In the genomic region with DNA sequence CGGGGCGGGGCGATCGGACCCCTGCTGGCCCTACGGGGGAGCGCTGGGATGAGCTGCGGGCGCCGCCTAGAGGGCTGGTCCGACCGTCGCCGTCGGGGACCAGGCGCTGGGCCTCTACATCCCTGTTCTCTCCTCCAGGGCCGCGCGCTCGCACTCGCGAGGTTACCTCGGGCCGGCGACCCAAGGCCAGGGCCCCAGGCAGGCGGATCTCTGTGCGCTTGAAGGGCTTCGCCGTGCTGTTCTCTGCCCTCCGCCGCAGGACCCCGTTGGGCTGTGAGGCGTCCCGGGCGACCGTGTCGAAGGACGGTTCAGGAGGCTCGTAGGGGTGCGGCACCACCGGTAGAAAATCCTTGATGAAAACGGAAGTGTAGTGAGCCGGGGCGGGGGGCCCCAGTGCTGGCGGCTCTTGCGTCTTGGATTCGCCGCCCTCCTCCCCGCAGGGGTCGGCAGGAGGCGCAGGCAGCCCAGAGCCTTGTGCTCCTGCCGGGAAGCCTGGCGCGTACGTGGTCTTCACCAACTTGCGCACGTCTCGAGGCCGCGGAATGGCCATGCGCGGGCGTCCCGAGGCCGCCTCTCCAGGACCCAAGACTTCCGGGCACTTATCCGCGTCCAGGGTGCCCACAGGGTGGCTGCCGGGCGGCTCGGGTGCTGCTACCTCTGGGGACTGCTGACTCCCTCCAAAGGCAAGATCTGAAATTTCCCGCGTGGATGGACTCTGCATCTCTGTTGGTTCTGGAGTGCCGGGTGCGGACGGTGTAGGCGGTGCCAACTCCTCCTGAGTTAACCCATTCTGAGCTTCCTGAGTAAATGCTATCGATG, we compare ENCODE assay signal across 8 cellular contexts. TPM values are rescaled to one million over a fixed set of nuclear protein-coding genes. Genes with fewer than 3 reads are reported as not detected.
DNase-seq lines count a peak whose midpoint lies in the region; ATAC-seq and TF ChIP-seq lines count a peak whose summit lies in the region.

No MANE protein-coding gene starts in this region.

- H3K27me3 ChIP-seq in CD4-positive, alpha-beta T cell (ENCODE audit: control insufficient read depth, insufficient read depth, low read length) = peaks cover 6% of the 10 kb centered on the region
- H3K27me3 ChIP-seq in right atrium auricular region = no peaks in the 10 kb centered on the region

- no peaks in the 10 kb centered on the region for H3K36me3 Mint-ChIP-seq in CD4-positive, alpha-beta T cell (ENCODE audit: low read depth)
- no peaks in the 10 kb centered on the region for H3K36me3 Mint-ChIP-seq in activated naive CD4-positive, alpha-beta T cell treated with anti-CD3 and anti-CD28 coated beads, Interleukin-2, amount 50 U/mL, for 24 hours

- peak; percentile 66 for ATAC-seq in CD4-positive, alpha-beta T cell (ENCODE audit: poor library complexity)
- peak; percentile 59 for ATAC-seq in HG03432 (IDR thresholded peaks at IDR 0.05; ENCODE audit: unreplicated experiment)

- H3K36me3 ChIP-seq in SK-N-MC (ENCODE audit: insufficient read depth, low read length) (no peaks in the 10 kb centered on the region), right atrium auricular region (no peaks in the 10 kb centered on the region)

- peak; percentile 66 for TF ChIP-seq CTCF in CD4-positive, alpha-beta T cell (IDR thresholded peaks at IDR 0.05)
- TF ChIP-seq CTCF in right atrium auricular region (IDR thresholded peaks at IDR 0.05) = peak; percentile 16 to 58

- peak overlapping the region; percentile 59 for H3K27ac Mint-ChIP-seq in CD4-positive, alpha-beta T cell
- peak overlapping the region; percentile 79 for H3K27ac Mint-ChIP-seq in activated naive CD4-positive, alpha-beta T cell treated with anti-CD3 and anti-CD28 coated beads, Interleukin-2, amount 50 U/mL, for 24 hours

- intact Hi-C loops in CD4-positive, alpha-beta T cell (cut with DNase I, micrococcal nuclease) = loop anchor here (2.0 to 5.0 kb wide), 2 partner anchors 51 to 104 kb away; a partner anchor contains a TSS

- peak overlapping the region; percentile 92 for H3K4me3 Mint-ChIP-seq in CD4-positive, alpha-beta T cell
- peak overlapping the region; percentile 91 for H3K4me3 Mint-ChIP-seq in activated naive CD4-positive, alpha-beta T cell treated with anti-CD3 and anti-CD28 coated beads, Interleukin-2, amount 50 U/mL, for 24 hours

- CTCF ChIA-PET in CD4-positive, alpha-beta T cell (lab: Charles Lee) = interaction anchor here (0.5 to 2.4 kb wide), 5 partner anchors 10 to 171 kb away, joined by 3 to 14 read pairs (median 5); a partner anchor contains a TSS

- peaks cover 0 to 90% of the 10 kb centered on the region in 2 donors for H3K4me1 ChIP-seq in right atrium auricular region

- peak overlapping the region; percentile 61 for H3K9ac ChIP-seq in SK-N-MC (ENCODE audit: insufficient read length)

- DNase-seq in CD4-positive, alpha-beta T cell = peak; percentile 51 to 74 (median 62)
- peak; percentile 91 for DNase-seq in GM19238 (ENCODE audit: insufficient read length, low spot score)
- DNase-seq in SK-N-MC (ENCODE audit: low read depth, low spot score) = no peak
- no peak for DNase-seq in right atrium auricular region (ENCODE audit: low spot score)
- DNase-seq in stimulated activated CD4-positive, alpha-beta T cell treated with anti-CD3 and anti-CD28 coated beads, Interleukin-12 subunit alpha, Interleukin-12 subunit beta, amount 100 ng/mL, for 48 hours (ENCODE audit: low read depth in 2 of 3, low spot score in 1 of 3) = peak; percentile 74 to 84 (median 80)
- DNase-seq in NCI-H2171 (lab: John Stamatoyannopoulos, UW) = no peak

- H3K4me3 ChIP-seq in SK-N-MC (peak overlapping the region; percentile 83), right atrium auricular region (peak overlapping the region; percentile 52 to 62)

- POLR2A ChIA-PET in CD4-positive, alpha-beta T cell (lab: Charles Lee) = interaction anchor here (0.6 to 4.6 kb wide), 4 partner anchors 11 to 469 kb away, joined by 3 to 21 read pairs (median 11); a partner anchor contains a TSS

- H3K27me3 Mint-ChIP-seq in CD4-positive, alpha-beta T cell = no peaks in the 10 kb centered on the region
- no peaks in the 10 kb centered on the region for H3K27me3 Mint-ChIP-seq in activated naive CD4-positive, alpha-beta T cell treated with anti-CD3 and anti-CD28 coated beads, Interleukin-2, amount 50 U/mL, for 24 hours

- no peaks in the 10 kb centered on the region for H3K9me3 Mint-ChIP-seq in CD4-positive, alpha-beta T cell
- H3K9me3 Mint-ChIP-seq in activated naive CD4-positive, alpha-beta T cell treated with anti-CD3 and anti-CD28 coated beads, Interleukin-2, amount 50 U/mL, for 24 hours = no peaks in the 10 kb centered on the region

- H3K4me1 Mint-ChIP-seq in CD4-positive, alpha-beta T cell (ENCODE audit: low read depth) = peaks cover 38% of the 10 kb centered on the region
- peaks cover 37% of the 10 kb centered on the region for H3K4me1 Mint-ChIP-seq in activated naive CD4-positive, alpha-beta T cell treated with anti-CD3 and anti-CD28 coated beads, Interleukin-2, amount 50 U/mL, for 24 hours

- H3K27ac ChIP-seq in CD4-positive, alpha-beta T cell (ENCODE audit: low read depth, low read length) = no peak overlapping the region
- H3K27ac ChIP-seq in SK-N-MC (no peak overlapping the region), right atrium auricular region (peak overlapping the region; percentile 93 to 96)

- H3K9me3 ChIP-seq in CD4-positive, alpha-beta T cell (ENCODE audit: control insufficient read depth, low read length) = no peaks in the 10 kb centered on the region
- no peaks in the 10 kb centered on the region for H3K9me3 ChIP-seq in SK-N-MC (ENCODE audit: low read depth, low read length)
- no peaks in the 10 kb centered on the region for H3K9me3 ChIP-seq in right atrium auricular region

RNA-seq across cellular contexts. Expression of a gene that starts 2.0 kb away (rescaled TPM):
- under 1 TPM; 0.25 to 0.41 TPM for total RNA-seq in CD4-positive, alpha-beta T cell
- total RNA-seq in right atrium auricular region = 10 to 100 TPM; 15.8 to 28.6 TPM

RNA-seq across cellular contexts. Expression of a gene that starts 3.2 kb away (rescaled TPM):
- total RNA-seq in CD4-positive, alpha-beta T cell = under 1 TPM; 0.42 to 0.63 TPM
- 1 to 10 TPM in 1 of 2 donors, under 1 TPM in 1; 0.70 to 1.3 TPM for total RNA-seq in right atrium auricular region

RNA-seq across cellular contexts. Expression of a gene that starts 9.8 kb away (rescaled TPM):
- not detected for total RNA-seq in CD4-positive, alpha-beta T cell
- not detected for total RNA-seq in right atrium auricular region

RNA-seq across cellular contexts. Expression of a gene that starts 11.0 kb away (rescaled TPM):
- 1 to 10 TPM; 3.0 to 3.9 TPM for total RNA-seq in CD4-positive, alpha-beta T cell
- 10 to 100 TPM in 1 of 2 donors, 1 to 10 TPM in 1; 9.5 to 29.7 TPM for total RNA-seq in right atrium auricular region

RNA-seq across cellular contexts. Expression of a gene that starts 46.4 kb away (rescaled TPM):
- total RNA-seq in CD4-positive, alpha-beta T cell = 1 to 10 TPM; 7.5 to 8.7 TPM
- total RNA-seq in right atrium auricular region = 1 to 10 TPM; 5.9 to 8.5 TPM

Comparison
In these comparisons a context has a peak if more than half of its experiments do, and no peak if none do; other contexts are left out.
1. DNase-seq: peak in CD4-positive, alpha-beta T cell (10 of 10), GM19238 (single experiment) and stimulated activated CD4-positive, alpha-beta T cell treated with anti-CD3 and anti-CD28 coated beads, Interleukin-12 subunit alpha, Interleukin-12 subunit beta, amount 100 ng/mL, for 48 hours (3 of 3); none in SK-N-MC (single experiment), right atrium auricular region (single experiment) and NCI-H2171 (single experiment).
2. H3K27ac ChIP-seq: peak in right atrium auricular region (2 of 2); none in CD4-positive, alpha-beta T cell (single experiment) and SK-N-MC (single experiment).
3. RNA of a gene that starts 2.0 kb away (total RNA-seq): 15.8 to 28.6 TPM in right atrium auricular region; 0.25 to 0.41 TPM in CD4-positive, alpha-beta T cell; every median in the first group is over 10 times any median in the second.